ENCODE assay signal across 17 cellular contexts in the genomic region with DNA sequence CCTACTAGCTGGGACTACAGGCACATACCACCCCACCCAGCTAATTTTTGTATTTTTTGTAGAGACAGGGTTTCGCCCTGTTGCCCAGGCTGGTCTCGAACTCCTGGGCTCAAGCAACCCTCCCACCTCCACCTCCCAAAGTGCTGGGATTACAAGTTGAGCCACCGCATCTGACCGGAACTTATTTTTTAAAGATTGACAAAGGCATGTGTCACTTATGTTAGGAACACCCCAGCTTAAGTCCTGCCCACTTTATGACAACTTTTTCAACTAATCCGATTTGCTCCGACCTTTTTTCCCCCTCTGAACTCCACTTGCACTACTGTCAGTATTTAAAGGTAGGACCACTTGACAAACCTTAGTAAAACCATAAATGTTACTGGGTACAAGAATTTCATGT.
"Had no signal": no experiment of that assay in that cellular context is flagged by ENCODE, and none has a peak within 500 bp of the region (broad histone marks: within the 10 kb centered on the region; RNA-seq: fewer than 3 reads in every experiment).

No MANE protein-coding gene starts in this region.

- H3K9me3 ChIP-seq: gastrocnemius medialis, mucosa of descending colon, ovary, right lobe of liver, tibial artery, upper lobe of right lung had no signal

- H3K36me3 ChIP-seq: gastrocnemius medialis, neural progenitor cell, ovary, right lobe of liver, tibial artery, upper lobe of right lung had no signal

- H3K4me3 ChIP-seq: gastrocnemius medialis, mucosa of descending colon, neural progenitor cell, ovary, right lobe of liver, tibial artery, upper lobe of right lung had no signal

- ATAC-seq: esophagus mucosa; gastrocnemius medialis; left colon; mucosa of descending colon; natural killer cell; right lobe of liver; stimulated activated effector memory CD8-positive, alpha-beta T cell treated with anti-CD3 and anti-CD28 coated beads, Interleukin-12 subunit alpha, Interleukin-12 subunit beta, amount 100 ng/mL, for 72 hours; stimulated activated naive CD8-positive, alpha-beta T cell treated with anti-CD3 and anti-CD28 coated beads, Interleukin-15, Interleukin-2, amounts not matched to agents 100 U/mL and 50 U/mL, for 24 hours had no signal

- H3K27me3 ChIP-seq: gastrocnemius medialis, neural progenitor cell, ovary, right lobe of liver, tibial artery, upper lobe of right lung had no signal

- H3K27ac ChIP-seq: neural progenitor cell, ovary, right lobe of liver had no signal

- DNase-seq: effector memory CD4-positive, alpha-beta T cell; gastrocnemius medialis; glutamatergic neuron; hippocampal formation; left colon; mucosa of descending colon; natural killer cell; ovary; right lobe of liver; stimulated activated CD4-positive, alpha-beta T cell treated with anti-CD3 and anti-CD28 coated beads, Interleukin-4, amount 100 ng/mL, for 1 hour; stimulated activated CD8-positive, alpha-beta memory T cell treated with anti-CD3 and anti-CD28 coated beads, Interleukin-4, amount 100 ng/mL, for 48 hours; stimulated activated naive CD8-positive, alpha-beta T cell treated with anti-CD3 and anti-CD28 coated beads, Interleukin-15, Interleukin-2, amounts not matched to agents 100 U/mL and 50 U/mL, for 24 hours; tibial artery; upper lobe of right lung had no signal
